10 cellular contexts compared by ENCODE assay signal in genomic region chr6:155351273-155352129, GRCh38. TPM values are rescaled to one million over a fixed set of nuclear protein-coding genes. Genes with fewer than 3 reads are reported as not detected.
A peak's percentile ranks its signal among the peaks of the same experiment; 100 is the strongest.
DNase-seq lines count a peak whose midpoint lies in the region; ATAC-seq and TF ChIP-seq lines count a peak whose summit lies in the region.
"Had no signal": no experiment of that assay in that cellular context is flagged by ENCODE, and none has a peak within 500 bp of the region (broad histone marks: within the 10 kb centered on the region; RNA-seq: fewer than 3 reads in every experiment).

No MANE protein-coding gene starts in this region.

- H3K4me3 ChIP-seq in BLaER1 (no peak overlapping the region), suprapubic skin (no peak overlapping the region), esophagus muscularis mucosa (no peak overlapping the region)

- intact Hi-C loops in esophagus muscularis mucosa (cut with DNase I) = no loop called here

- no peak overlapping the region for H3K9ac ChIP-seq in BLaER1

- WGBS in suprapubic skin = 81% methylated on average over 5 of the region's 5 CpGs
- WGBS in esophagus muscularis mucosa = 94% methylated on average over 5 of the region's 5 CpGs

- peak overlapping the region; percentile 59 for H3K4me2 ChIP-seq in BLaER1

- H3K9me3 ChIP-seq in BLaER1 (peaks cover 74% of the 10 kb centered on the region), suprapubic skin (peaks cover 5% of the 10 kb centered on the region), esophagus muscularis mucosa (peaks cover 0 to 36% (median 13%) of the 10 kb centered on the region in 4 donors)

- ATAC-seq in GM19035 (IDR thresholded peaks at IDR 0.05; ENCODE audit: unreplicated experiment) = peak; percentile 95
- ATAC-seq in HG02571 (IDR thresholded peaks at IDR 0.05; ENCODE audit: unreplicated experiment) = peak; percentile 95
- ATAC-seq in HG03280 (IDR thresholded peaks at IDR 0.05; ENCODE audit: unreplicated experiment) = peak; percentile 94

- TF ChIP-seq EP300 in suprapubic skin (IDR thresholded peaks at IDR 0.05) (no peak), esophagus muscularis mucosa (IDR thresholded peaks at IDR 0.05) (no peak)

- H3K27ac ChIP-seq in BLaER1 (peak overlapping the region; percentile 37; the same call in 1 of the 2 replicates), suprapubic skin (no peak overlapping the region), esophagus muscularis mucosa (replicated peaks in 1 of 4) (no peak overlapping the region)

- H3K27me3 ChIP-seq in BLaER1 = no peaks in the 10 kb centered on the region
- H3K27me3 ChIP-seq in suprapubic skin = no peaks in the 10 kb centered on the region
- no peaks in the 10 kb centered on the region for H3K27me3 ChIP-seq in esophagus muscularis mucosa

- no peak for TF ChIP-seq POLR2A in suprapubic skin (IDR thresholded peaks at IDR 0.05)
- no peak for TF ChIP-seq POLR2A in esophagus muscularis mucosa (IDR thresholded peaks at IDR 0.05; ENCODE audit: low read depth)

- DNase-seq in suprapubic skin (ENCODE audit: low spot score in 2 of 2) = no peak
- no peak for DNase-seq in esophagus muscularis mucosa (ENCODE audit: extremely low spot score)
- no peak for DNase-seq in ecto neural progenitor cell (ENCODE audit: low spot score)
- no peak for DNase-seq in NCI-H2029 treated with DMSO at 0.1 percent for 48 hours (lab: John Stamatoyannopoulos, UW)
- DNase-seq: NCI-H1048; NK-92 treated with Interleukin-12 subunit alpha and Interleukin-12 subunit beta, amount 100 ng/mL, for 24 hours had no signal

- no peak for TF ChIP-seq CTCF in suprapubic skin (IDR thresholded peaks at IDR 0.05)
- no peak for TF ChIP-seq CTCF in esophagus muscularis mucosa (IDR thresholded peaks at IDR 0.05)

- H3K4me1 ChIP-seq in BLaER1 (peaks cover 32% of the 10 kb centered on the region), suprapubic skin (no peaks in the 10 kb centered on the region), esophagus muscularis mucosa (no peaks in the 10 kb centered on the region)

- H4K20me1 ChIP-seq in BLaER1 = no peaks in the 10 kb centered on the region

- H3K36me3 ChIP-seq in BLaER1 (peaks cover 13% of the 10 kb centered on the region), suprapubic skin (no peaks in the 10 kb centered on the region), esophagus muscularis mucosa (no peaks in the 10 kb centered on the region)

RNA-seq across cellular contexts. Expression of gene TFB1M, which starts 37.2 kb away (rescaled TPM):
- total RNA-seq in suprapubic skin (10 to 100 TPM in 3 of 4 donors, 1 to 10 TPM in 1; 6.7 to 20.3 (median 14.9) TPM), esophagus muscularis mucosa (10 to 100 TPM in 3 of 4 donors, 1 to 10 TPM in 1; 6.5 to 15.4 (median 12.2) TPM)
